Comparison of ENCODE assay signal across 8 cellular contexts in genomic region chr7:74289660-74290589, GRCh38. TPM values are rescaled to one million over a fixed set of nuclear protein-coding genes. Genes with fewer than 3 reads are reported as not detected.
DNase-seq lines count a peak whose midpoint lies in the region; ATAC-seq lines count a peak whose summit lies in the region.

No MANE protein-coding gene starts in this region.

- no peaks in the 10 kb centered on the region for H3K36me3 Mint-ChIP-seq in activated CD4-positive, alpha-beta T cell treated with anti-CD3 and anti-CD28 coated beads, Interleukin-2, amount 10 ng/mL, durations not matched to agents 24 days and 14 days (ENCODE audit: low read depth)
- peaks cover 0 to 5% of the 10 kb centered on the region in 2 donors for H3K36me3 Mint-ChIP-seq in stimulated activated naive B cell treated with anti-CD40 and anti-IgM and Interleukin-4, amounts not matched to agents 10 μg/mL and 1 μg/mL and 100 μg/mL, for 72 hours

- no peak overlapping the region for H3K27ac ChIP-seq in SK-N-MC
- peak overlapping the region; percentile 85 for H3K27ac ChIP-seq in caudate nucleus (ENCODE audit: low read depth, low read length)
- H3K27ac ChIP-seq in layer of hippocampus (ENCODE audit: low read depth, low read length): peak overlapping the region; percentile 92

- intact Hi-C loops in activated CD4-positive, alpha-beta T cell treated with anti-CD3 and anti-CD28 coated beads, Interleukin-2, amount 10 ng/mL, durations not matched to agents 24 days and 14 days (cut with micrococcal nuclease): loop anchor here (1.0 kb wide), 1 partner anchor 36 kb away; the partner anchor contains the start of gene RFC2

- H3K9me3 ChIP-seq in SK-N-MC (ENCODE audit: low read depth, low read length): no peaks in the 10 kb centered on the region

- no peaks in the 10 kb centered on the region for H3K36me3 ChIP-seq in SK-N-MC (ENCODE audit: insufficient read depth, low read length)

- H3K27me3 Mint-ChIP-seq in activated CD4-positive, alpha-beta T cell treated with anti-CD3 and anti-CD28 coated beads, Interleukin-2, amount 10 ng/mL, durations not matched to agents 24 days and 14 days: peaks cover 31% of the 10 kb centered on the region
- no peaks in the 10 kb centered on the region for H3K27me3 Mint-ChIP-seq in stimulated activated naive B cell treated with anti-CD40 and anti-IgM and Interleukin-4, amounts not matched to agents 10 μg/mL and 1 μg/mL and 100 μg/mL, for 72 hours

- peak; percentile 71 for DNase-seq in activated CD4-positive, alpha-beta T cell treated with anti-CD3 and anti-CD28 coated beads, Interleukin-2, amount 10 ng/mL, durations not matched to agents 24 days and 14 days
- DNase-seq in activated CD4-positive, alpha-beta T cell treated with anti-CD3 and anti-CD28 coated beads for 48 hours: no peak
- DNase-seq in SK-N-MC (ENCODE audit: low read depth, low spot score) (no peak), caudate nucleus (lab: John Stamatoyannopoulos, UW) (peak in 45 of 61 donors; percentile 11 to 82 (median 44)), RPMI8226 (no peak)
- DNase-seq in stimulated activated naive B cell treated with anti-CD40 and anti-IgM and Interleukin-4, amounts not matched to agents 10 μg/mL and 1 μg/mL and 100 μg/mL, for 72 hours: peak; percentile 33

- no peaks in the 10 kb centered on the region for H3K27me3 ChIP-seq in layer of hippocampus (ENCODE audit: control insufficient read depth, insufficient read depth, low read length)

- H3K4me3 Mint-ChIP-seq in activated CD4-positive, alpha-beta T cell treated with anti-CD3 and anti-CD28 coated beads, Interleukin-2, amount 10 ng/mL, durations not matched to agents 24 days and 14 days: peak overlapping the region; percentile 44
- H3K4me3 Mint-ChIP-seq in stimulated activated naive B cell treated with anti-CD40 and anti-IgM and Interleukin-4, amounts not matched to agents 10 μg/mL and 1 μg/mL and 100 μg/mL, for 72 hours: peak overlapping the region; percentile 83 to 89

- H3K9ac ChIP-seq in SK-N-MC (ENCODE audit: insufficient read length): peak overlapping the region; percentile 70

- ATAC-seq in stimulated activated naive B cell treated with anti-CD40 and anti-IgM and Interleukin-4, amounts not matched to agents 10 μg/mL and 1 μg/mL and 100 μg/mL, for 72 hours (replicated peaks): peak; percentile 28 to 53
- ATAC-seq in HG03378 (IDR thresholded peaks at IDR 0.05; ENCODE audit: unreplicated experiment): no peak

- H3K9me3 Mint-ChIP-seq in activated CD4-positive, alpha-beta T cell treated with anti-CD3 and anti-CD28 coated beads, Interleukin-2, amount 10 ng/mL, durations not matched to agents 24 days and 14 days: no peaks in the 10 kb centered on the region
- no peaks in the 10 kb centered on the region for H3K9me3 Mint-ChIP-seq in stimulated activated naive B cell treated with anti-CD40 and anti-IgM and Interleukin-4, amounts not matched to agents 10 μg/mL and 1 μg/mL and 100 μg/mL, for 72 hours

- no peak overlapping the region for H3K27ac Mint-ChIP-seq in activated CD4-positive, alpha-beta T cell treated with anti-CD3 and anti-CD28 coated beads, Interleukin-2, amount 10 ng/mL, durations not matched to agents 24 days and 14 days
- peak overlapping the region; percentile 79 for H3K27ac Mint-ChIP-seq in stimulated activated naive B cell treated with anti-CD40 and anti-IgM and Interleukin-4, amounts not matched to agents 10 μg/mL and 1 μg/mL and 100 μg/mL, for 72 hours

- peak overlapping the region; percentile 87 for H3K4me3 ChIP-seq in SK-N-MC

- H3K4me1 Mint-ChIP-seq in activated CD4-positive, alpha-beta T cell treated with anti-CD3 and anti-CD28 coated beads, Interleukin-2, amount 10 ng/mL, durations not matched to agents 24 days and 14 days: peaks cover 17% of the 10 kb centered on the region
- peaks cover 45 to 65% of the 10 kb centered on the region in 2 donors for H3K4me1 Mint-ChIP-seq in stimulated activated naive B cell treated with anti-CD40 and anti-IgM and Interleukin-4, amounts not matched to agents 10 μg/mL and 1 μg/mL and 100 μg/mL, for 72 hours

RNA-seq across cellular contexts. Expression of gene CLIP2, which starts 0.7 kb away (rescaled TPM):
- 1.2 and 1.4 TPM in 2 replicates for total RNA-seq in activated CD4-positive, alpha-beta T cell treated with anti-CD3 and anti-CD28 coated beads, Interleukin-2, amount 10 ng/mL, durations not matched to agents 24 days and 14 days

RNA-seq across cellular contexts. Expression of gene RFC2, which starts 35.7 kb away (rescaled TPM):
- 88.0 and 94.7 TPM in 2 replicates for total RNA-seq in activated CD4-positive, alpha-beta T cell treated with anti-CD3 and anti-CD28 coated beads, Interleukin-2, amount 10 ng/mL, durations not matched to agents 24 days and 14 days

Comparison
In these comparisons a context has a peak if more than half of its experiments do, and no peak if none do; other contexts are left out.
1. DNase-seq: peak in activated CD4-positive, alpha-beta T cell treated with anti-CD3 and anti-CD28 coated beads, Interleukin-2, amount 10 ng/mL, durations not matched to agents 24 days and 14 days (single experiment), caudate nucleus (45 of 61) and stimulated activated naive B cell treated with anti-CD40 and anti-IgM and Interleukin-4, amounts not matched to agents 10 μg/mL and 1 μg/mL and 100 μg/mL, for 72 hours (single experiment); none in activated CD4-positive, alpha-beta T cell treated with anti-CD3 and anti-CD28 coated beads for 48 hours (single experiment), SK-N-MC (single experiment) and RPMI8226 (single experiment).